In the genomic region with DNA sequence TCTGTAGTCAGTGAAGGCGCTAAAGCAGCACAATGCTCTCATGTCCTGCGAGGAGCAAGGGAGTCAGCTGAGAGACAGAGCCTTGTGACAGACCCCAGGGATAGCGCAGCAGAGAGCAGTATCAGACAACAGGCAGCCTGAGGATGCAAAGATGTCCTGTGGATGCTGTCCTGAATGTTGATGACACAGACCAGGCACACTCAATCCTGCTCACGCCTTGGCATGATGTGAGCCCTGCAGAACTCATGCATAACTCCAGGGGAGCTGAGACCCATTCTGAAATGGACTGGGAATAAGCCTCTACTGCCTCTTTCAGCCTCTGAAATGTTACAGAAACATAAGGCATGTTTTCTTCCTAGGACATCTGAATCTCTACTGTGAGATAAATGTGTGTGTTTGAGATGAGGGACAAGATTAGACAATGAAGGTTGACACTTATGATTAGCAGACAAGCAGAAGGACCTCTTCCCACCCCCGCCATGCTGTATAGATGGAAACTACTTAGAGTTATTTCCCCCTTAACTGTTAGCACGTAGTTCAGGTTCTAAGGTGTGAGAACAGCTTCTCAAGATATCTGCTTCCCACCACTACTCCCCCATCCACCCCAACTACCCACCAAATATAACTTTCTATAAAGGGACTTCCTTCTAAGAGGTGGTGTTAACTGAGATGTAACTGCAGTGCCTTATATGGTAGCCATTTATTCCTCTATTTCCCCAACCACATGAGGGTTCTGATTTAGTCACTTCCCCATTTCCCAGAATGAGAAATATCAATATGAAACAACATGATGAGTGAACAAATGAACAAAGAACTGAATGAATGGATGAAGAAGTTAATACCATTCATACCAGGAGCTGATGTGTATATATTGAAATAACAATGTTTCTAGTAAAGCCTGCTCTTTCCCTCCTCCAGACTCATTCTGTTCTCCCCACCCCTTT, we compare ENCODE assay signal across 11 cellular contexts.
A peak's percentile ranks its signal among the peaks of the same experiment; 100 is the strongest.
DNase-seq lines count a peak whose midpoint lies in the region; ATAC-seq lines count a peak whose summit lies in the region.
"Had no signal": no experiment of that assay in that cellular context is flagged by ENCODE, and none has a peak within 500 bp of the region (broad histone marks: within the 10 kb centered on the region; RNA-seq: fewer than 3 reads in every experiment).

No MANE protein-coding gene starts in this region.

- peaks cover 22% of the 10 kb centered on the region for H3K36me3 Mint-ChIP-seq in activated naive CD8-positive, alpha-beta T cell treated with anti-CD3 and anti-CD28 coated beads, Interleukin-2, amount 50 U/mL, for 24 hours (ENCODE audit: low read depth)

- peaks cover 91% of the 10 kb centered on the region for H3K4me1 Mint-ChIP-seq in activated naive CD8-positive, alpha-beta T cell treated with anti-CD3 and anti-CD28 coated beads, Interleukin-2, amount 50 U/mL, for 24 hours

- ATAC-seq in GM18520 (IDR thresholded peaks at IDR 0.05; ENCODE audit: unreplicated experiment) (peak; percentile 33), GM21367 (IDR thresholded peaks at IDR 0.05; ENCODE audit: unreplicated experiment) (peak; percentile 33), HG03432 (IDR thresholded peaks at IDR 0.05; ENCODE audit: unreplicated experiment) (peak; percentile 60)
- ATAC-seq in activated naive CD8-positive, alpha-beta T cell treated with anti-CD3 and anti-CD28 coated beads, Interleukin-2, amount 50 U/mL, for 24 hours = peak; percentile 73

- H3K27ac Mint-ChIP-seq in activated naive CD8-positive, alpha-beta T cell treated with anti-CD3 and anti-CD28 coated beads, Interleukin-2, amount 50 U/mL, for 24 hours = peak overlapping the region; percentile 78
- H3K27ac Mint-ChIP-seq: endodermal cell, IgD-negative memory B cell had no signal

- peak; percentile 27 for DNase-seq in activated naive CD8-positive, alpha-beta T cell treated with anti-CD3 and anti-CD28 coated beads, Interleukin-2, amount 50 U/mL, for 24 hours
- DNase-seq in HCEC 1CT (no peak), hippocampal formation (lab: John Stamatoyannopoulos, UW) (no peak), NCI-H1105 treated with DMSO at 0.1 percent for 48 hours (lab: John Stamatoyannopoulos, UW) (no peak)
- no peak for DNase-seq in stimulated activated CD4-positive, alpha-beta T cell treated with anti-CD3 and anti-CD28 coated beads, Interleukin-4, amount 100 ng/mL, for 24 hours
- DNase-seq: endodermal cell, PC-9 had no signal

- peak overlapping the region; percentile 41 for H3K4me3 Mint-ChIP-seq in activated naive CD8-positive, alpha-beta T cell treated with anti-CD3 and anti-CD28 coated beads, Interleukin-2, amount 50 U/mL, for 24 hours
- H3K4me3 Mint-ChIP-seq: endodermal cell had no signal

- peaks cover 45% of the 10 kb centered on the region for H3K9me3 Mint-ChIP-seq in activated naive CD8-positive, alpha-beta T cell treated with anti-CD3 and anti-CD28 coated beads, Interleukin-2, amount 50 U/mL, for 24 hours
- H3K9me3 Mint-ChIP-seq: endodermal cell had no signal

- H3K27me3 Mint-ChIP-seq in activated naive CD8-positive, alpha-beta T cell treated with anti-CD3 and anti-CD28 coated beads, Interleukin-2, amount 50 U/mL, for 24 hours = no peaks in the 10 kb centered on the region
- H3K27me3 Mint-ChIP-seq: IgD-negative memory B cell had no signal
